ENCODE assay signal across 15 cellular contexts in genomic region chr2:242035858-242036652, GRCh38.
A peak's percentile ranks its signal among the peaks of the same experiment; 100 is the strongest.
DNase-seq lines count a peak whose midpoint lies in the region; ATAC-seq, FAIRE-seq and TF ChIP-seq lines count a peak whose summit lies in the region.
"Had no signal": no experiment of that assay in that cellular context is flagged by ENCODE, and none has a peak within 500 bp of the region (broad histone marks: within the 10 kb centered on the region; RNA-seq: fewer than 3 reads in every experiment).

No MANE protein-coding gene starts in this region.

- intact Hi-C loops in HepG2 (cut with micrococcal nuclease; ENCODE audit: unreplicated experiment) (loop anchor here (5.0 kb wide), 1 partner anchor 51 kb away; no protein-coding TSS in a partner anchor), spleen (cut with DNase I; ENCODE audit: low total_unique reads) (no loop called here)

- CTCF ChIA-PET in HepG2 (lab: Yijun Ruan, JAX; ENCODE audit: low intra/inter-chr PET ratio, low total read pairs) = no interaction called here

- DNase-seq in NCI-H2107 treated with DMSO at 0.1 percent for 48 hours (lab: John Stamatoyannopoulos, UW; ENCODE audit: unreplicated experiment) (peak; percentile 17), NCI-H2107 (lab: John Stamatoyannopoulos, UW) (no peak), RWPE2 (ENCODE audit: low spot score) (peak; percentile 29), HepG2 (ENCODE audit: low spot score) (no peak), spleen (peak; percentile 57), T1000 (lab: John Stamatoyannopoulos, UW) (no peak), occipital lobe (lab: John Stamatoyannopoulos, UW) (no peak), kidney tubule cell (ENCODE audit: low spot score) (no peak)
- DNase-seq: 8988T, HCEC 1CT, KBM-7, NCI-H1694, NCI-H510A had no signal

- WGBS in HepG2 (ENCODE audit: low lambda C conversion rate) = 61% methylated on average over 15 of the region's 17 CpGs
- 73 to 87% (median 86%) methylated on average over 11 to 17 of the region's 17 CpGs for WGBS in spleen, 5 donors

- TF ChIP-seq CTCF in RWPE2 (IDR thresholded peaks at IDR 0.05; ENCODE audit: poor library complexity, severe bottlenecking) (no peak), HepG2 (CRISPR knock-in tag; IDR thresholded peaks at IDR 0.05) (no peak), spleen (IDR thresholded peaks at IDR 0.05 in 8 of 11, conservative IDR thresholded peaks at IDR 0.05 in 3 of 11) (no peak)

- H3K4me3 ChIP-seq in RWPE2 (ENCODE audit: severe bottlenecking) = no peak overlapping the region
- no peak overlapping the region for H3K4me3 ChIP-seq in HepG2 (replicated peaks in 1 of 3; ENCODE audit: insufficient read depth in 1 of 3, low read depth in 2 of 3, low read length in 3 of 3)
- no peak overlapping the region for H3K4me3 ChIP-seq in spleen
- H3K4me3 ChIP-seq: BLaER1 had no signal

- H3K4me2 ChIP-seq in HepG2 (ENCODE audit: low read depth, low read length) = peak overlapping the region; percentile 56
- H3K4me2 ChIP-seq: BLaER1 had no signal

- ATAC-seq in RWPE2 (ENCODE audit: low read depth) = no peak
- ATAC-seq in HepG2 = peak; percentile 10

- TF ChIP-seq RAD21 in HepG2 (CRISPR knock-in tag; IDR thresholded peaks at IDR 0.05) = no peak

- POLR2A ChIA-PET in HepG2 (lab: Yijun Ruan, JAX) = no interaction called here

- in situ Hi-C loops in HepG2 (cut with HindIII; ENCODE audit: extremely low pct_ligation_motif_present, low pct_unique_long_range_greater_than_20kb) = no loop called here

- H4K20me1 ChIP-seq in HepG2 (ENCODE audit: insufficient read depth, low read length) = no peaks in the 10 kb centered on the region
- H4K20me1 ChIP-seq: BLaER1 had no signal

- H3K36me3 ChIP-seq in RWPE2 (ENCODE audit: low read depth) (no peaks in the 10 kb centered on the region), HepG2 (replicated peaks in 1 of 2; ENCODE audit: control insufficient read depth in 1 of 2, insufficient read depth in 2 of 2, low read length in 2 of 2) (no peaks in the 10 kb centered on the region), spleen (no peaks in the 10 kb centered on the region)
- H3K36me3 ChIP-seq: BLaER1 had no signal

- H3K27me3 ChIP-seq in RWPE2 (ENCODE audit: insufficient read depth, poor library complexity, severe bottlenecking) (peaks cover 37% of the 10 kb centered on the region), HepG2 (ENCODE audit: control insufficient read depth in 1 of 2, insufficient read depth in 2 of 2, low read length in 2 of 2) (peaks cover 16 to 66% of the 10 kb centered on the region in 2 experiments), spleen (replicated peaks in 1 of 7) (peaks cover 0 to 85% (median 9%) of the 10 kb centered on the region in 7 donors)

- no peak overlapping the region for H2AFZ ChIP-seq in HepG2 (ENCODE audit: low read length)

- no peak for FAIRE-seq in HepG2 (lab: Jason Lieb, UNC)

- H3K9me3 ChIP-seq in RWPE2 (ENCODE audit: severe bottlenecking) = no peaks in the 10 kb centered on the region
- no peaks in the 10 kb centered on the region for H3K9me3 ChIP-seq in HepG2 (ENCODE audit: low read length)
- no peaks in the 10 kb centered on the region for H3K9me3 ChIP-seq in spleen

- H3K79me2 ChIP-seq in HepG2 (ENCODE audit: insufficient read depth, low read length) = no peaks in the 10 kb centered on the region

- H3K9ac ChIP-seq in HepG2 (ENCODE audit: insufficient read depth, low read depth, low read length) = no peak overlapping the region
- H3K9ac ChIP-seq: BLaER1 had no signal

- TF ChIP-seq EP300 in HepG2 (IDR thresholded peaks at IDR 0.05; ENCODE audit: low read depth in 2 of 2, low read length in 2 of 2) (no peak), HepG2 (CRISPR knock-in tag; IDR thresholded peaks at IDR 0.05; ENCODE audit: borderline replicate concordance) (no peak)

- TF ChIP-seq POLR2A in HepG2 (IDR thresholded peaks at IDR 0.05; ENCODE audit: insufficient read depth in 1 of 2, low read depth in 2 of 2, low read length in 2 of 2) = no peak
- no peak for TF ChIP-seq POLR2A in spleen (IDR thresholded peaks at IDR 0.05)

- H3K4me1 ChIP-seq in RWPE2 (ENCODE audit: insufficient read depth, poor library complexity, severe bottlenecking) = no peaks in the 10 kb centered on the region
- H3K4me1 ChIP-seq in HepG2 (ENCODE audit: insufficient read depth, low read length) = peaks cover 68% of the 10 kb centered on the region
- peaks cover 0 to 12% (median 3%) of the 10 kb centered on the region in 6 donors for H3K4me1 ChIP-seq in spleen

- H3K27ac ChIP-seq in RWPE2 (ENCODE audit: poor library complexity, severe bottlenecking) = no peak overlapping the region
- no peak overlapping the region for H3K27ac ChIP-seq in HepG2 (ENCODE audit: extremely low read length, insufficient read depth, low read length)
- H3K27ac ChIP-seq in spleen = no peak overlapping the region
- H3K27ac ChIP-seq: BLaER1, HL-60 had no signal

- no TSS peak for BruUV-seq in HepG2 (replicated peaks; lab: Mats Ljungman, UMichigan)

TF ChIP-seq in HepG2, 621 proteins besides CTCF, POLR2A, EP300 and RAD21 (continues in another document):
- peak; percentile 36; the same call in 1 of the 2 replicates for TF ChIP-seq ZNF749 (CRISPR knock-in tag; IDR thresholded peaks at IDR 0.05; ENCODE audit: borderline replicate concordance)
- no peak for TF ChIP-seq ZNF784 (CRISPR knock-in tag; IDR thresholded peaks at IDR 0.05; ENCODE audit: borderline replicate concordance)
- TF ChIP-seq ZBTB40 (IDR thresholded peaks at IDR 0.05) = no peak
- TF ChIP-seq ZBTB40 (CRISPR knock-in tag; IDR thresholded peaks at IDR 0.05) = 0 out of 2 replicates have a peak, but pooled peaks have one; percentile 17
- TF ChIP-seq SP2 (CRISPR knock-in tag; IDR thresholded peaks at IDR 0.05) = 0 out of 2 replicates have a peak, but pooled peaks have one; percentile 14
- TF ChIP-seq ZNF782 (CRISPR knock-in tag; IDR thresholded peaks at IDR 0.05; ENCODE audit: borderline replicate concordance) = no peak
- no peak for TF ChIP-seq ZNF552 (CRISPR knock-in tag; IDR thresholded peaks at IDR 0.05; ENCODE audit: borderline replicate concordance)

Comparison
In these comparisons a context has a peak if more than half of its experiments do, and no peak if none do; other contexts are left out.
1. DNase-seq: peak in NCI-H2107 treated with DMSO at 0.1 percent for 48 hours (single experiment), RWPE2 (single experiment) and spleen (single experiment); none in NCI-H2107 (single experiment), HepG2 (single experiment), T1000 (single experiment), occipital lobe (single experiment) and kidney tubule cell (single experiment).